In genomic region chrY:7280385-7280740, GRCh38 we compare ENCODE assay signal across 8 cellular contexts.
A peak's percentile ranks its signal among the peaks of the same experiment; 100 is the strongest.
DNase-seq lines count a peak whose midpoint lies in the region; ATAC-seq, FAIRE-seq and TF ChIP-seq lines count a peak whose summit lies in the region.
"Not testable (repeated sequence)": the region's sequence is repeated elsewhere in the genome, so short reads cannot be mapped to it uniquely, and the experiment has no call there.

No MANE protein-coding gene starts in this region.

- peak; percentile 92 for FAIRE-seq in H1 (lab: Jason Lieb, UNC)

- peak overlapping the region in 1 of 4 donors; percentile 86 for H3K4me3 Mint-ChIP-seq in CD4-positive, CD25-positive, alpha-beta regulatory T cell
- H3K4me3 Mint-ChIP-seq in T-cell = peak overlapping the region in 1 of 3 donors; percentile 74
- H3K4me3 Mint-ChIP-seq in activated CD8-positive, alpha-beta T cell treated with anti-CD3 and anti-CD28 coated beads for 36 hours = peak overlapping the region; percentile 60
- H3K4me3 Mint-ChIP-seq in activated naive CD4-positive, alpha-beta T cell treated with anti-CD3 and anti-CD28 coated beads, Interleukin-2, amount 10 ng/mL, durations not matched to agents 7 days and 5 days = peak overlapping the region; percentile 76
- not testable (repeated sequence) for H3K4me3 Mint-ChIP-seq in memory B cell
- peak overlapping the region; percentile 64 to 83 for H3K4me3 Mint-ChIP-seq in stimulated activated naive CD8-positive, alpha-beta T cell treated with anti-CD3 and anti-CD28 coated beads, Interleukin-15, amount 100 ng/mL, for 72 hours

- not testable (repeated sequence) for H3K4ac ChIP-seq in H1 (replicated peaks; ENCODE audit: insufficient read length, low read depth, low read length)

- not testable (repeated sequence) for H3K4me3 ChIP-seq in CD4-positive, CD25-positive, alpha-beta regulatory T cell (ENCODE audit: low read depth, low read length); H1 (ENCODE audit: extremely low read depth in 1 of 4, insufficient read depth in 2 of 4, low read depth in 3 of 4, low read length in 4 of 4)

- intact Hi-C loops in activated CD8-positive, alpha-beta T cell treated with anti-CD3 and anti-CD28 coated beads for 36 hours (cut with micrococcal nuclease) = not testable (repeated sequence)

- CTCF ChIA-PET in T-cell (lab: Charles Lee); activated CD8-positive, alpha-beta T cell treated with anti-CD3 and anti-CD28 coated beads for 36 hours (lab: Charles Lee); activated naive CD4-positive, alpha-beta T cell treated with anti-CD3 and anti-CD28 coated beads, Interleukin-2, amount 10 ng/mL, durations not matched to agents 7 days and 5 days (lab: Charles Lee); H1 (lab: Charles Lee; ENCODE audit: partially characterized antibody): not testable (repeated sequence)

- H3K4me1 Mint-ChIP-seq in CD4-positive, CD25-positive, alpha-beta regulatory T cell = peaks cover 0 to 32% (median 12%) of the 10 kb centered on the region in 4 donors
- H3K4me1 Mint-ChIP-seq in T-cell (peaks cover 0 to 82% (median 0%) of the 10 kb centered on the region in 3 donors), memory B cell (peaks cover 19% of the 10 kb centered on the region)
- H3K4me1 Mint-ChIP-seq in activated CD8-positive, alpha-beta T cell treated with anti-CD3 and anti-CD28 coated beads for 36 hours (ENCODE audit: low read depth) = peaks cover 59% of the 10 kb centered on the region
- H3K4me1 Mint-ChIP-seq in activated naive CD4-positive, alpha-beta T cell treated with anti-CD3 and anti-CD28 coated beads, Interleukin-2, amount 10 ng/mL, durations not matched to agents 7 days and 5 days = peaks cover 70% of the 10 kb centered on the region
- H3K4me1 Mint-ChIP-seq in stimulated activated naive CD8-positive, alpha-beta T cell treated with anti-CD3 and anti-CD28 coated beads, Interleukin-15, amount 100 ng/mL, for 72 hours = peaks cover 63% of the 10 kb centered on the region

- not testable (repeated sequence) for H3K18ac ChIP-seq in H1 (ENCODE audit: extremely low read depth, low read length)

- DNase-seq in CD4-positive, CD25-positive, alpha-beta regulatory T cell; activated naive CD4-positive, alpha-beta T cell treated with anti-CD3 and anti-CD28 coated beads, Interleukin-2, amount 10 ng/mL, durations not matched to agents 7 days and 5 days; H1 (ENCODE audit: low read depth in 1 of 2, low spot score in 2 of 2); memory B cell (ENCODE audit: low spot score in 2 of 2): not testable (repeated sequence)
- peak in 4 of 34 experiments; percentile 12 to 42 (median 20) for DNase-seq in T-cell
- DNase-seq in activated CD8-positive, alpha-beta T cell treated with anti-CD3 and anti-CD28 coated beads for 36 hours = peak; percentile 21
- peak in 1 of 2 donors; percentile 19 for DNase-seq in stimulated activated naive CD8-positive, alpha-beta T cell treated with anti-CD3 and anti-CD28 coated beads, Interleukin-15, amount 100 ng/mL, for 72 hours

- not testable (repeated sequence) for H3K4me2 ChIP-seq in H1 (ENCODE audit: insufficient read depth in 1 of 2, low read depth in 2 of 2, low read length in 2 of 2)

- H3K79me1 ChIP-seq in H1 (ENCODE audit: low read depth, low read length) = not testable (repeated sequence)

- not testable (repeated sequence) for H2BK20ac ChIP-seq in H1 (ENCODE audit: low read length)

- not testable (repeated sequence) for TF ChIP-seq EP300 in H1 (IDR thresholded peaks at IDR 0.05; ENCODE audit: borderline replicate concordance in 1 of 2, low read depth in 2 of 2, low read length in 2 of 2)

- TF ChIP-seq CTCF in activated CD8-positive, alpha-beta T cell treated with anti-CD3 and anti-CD28 coated beads for 36 hours (IDR thresholded peaks at IDR 0.05); H1 (IDR thresholded peaks at IDR 0.05; ENCODE audit: control extremely low read depth in 1 of 3, insufficient read depth in 1 of 3, low read depth in 1 of 3, low read length in 3 of 3): not testable (repeated sequence)

- not testable (repeated sequence) for H3K27ac Mint-ChIP-seq in CD4-positive, CD25-positive, alpha-beta regulatory T cell; memory B cell
- H3K27ac Mint-ChIP-seq in T-cell = peak overlapping the region in 1 of 2 donors; percentile 94
- H3K27ac Mint-ChIP-seq in activated CD8-positive, alpha-beta T cell treated with anti-CD3 and anti-CD28 coated beads for 36 hours = peak overlapping the region; percentile 84
- H3K27ac Mint-ChIP-seq in activated naive CD4-positive, alpha-beta T cell treated with anti-CD3 and anti-CD28 coated beads, Interleukin-2, amount 10 ng/mL, durations not matched to agents 7 days and 5 days = peak overlapping the region; percentile 90
- peak overlapping the region in 1 of 2 donors; percentile 96 for H3K27ac Mint-ChIP-seq in stimulated activated naive CD8-positive, alpha-beta T cell treated with anti-CD3 and anti-CD28 coated beads, Interleukin-15, amount 100 ng/mL, for 72 hours

- H3K14ac ChIP-seq in H1 (ENCODE audit: insufficient read length) = not testable (repeated sequence)

- TF ChIP-seq RAD21 in H1 (IDR thresholded peaks at IDR 0.05 in 1 of 2, conservative IDR thresholded peaks at IDR 0.05 in 1 of 2; ENCODE audit: low read depth in 2 of 2, low read length in 2 of 2) = not testable (repeated sequence)

- H2AK5ac ChIP-seq in H1 (ENCODE audit: low read depth, low read length) = not testable (repeated sequence)

- peaks cover 16% of the 10 kb centered on the region for H3K4me1 ChIP-seq in CD4-positive, CD25-positive, alpha-beta regulatory T cell (ENCODE audit: control insufficient read depth, insufficient read depth, low read length, poor library complexity, severe bottlenecking)
- not testable (repeated sequence) for H3K4me1 ChIP-seq in H1 (replicated peaks in 1 of 4; ENCODE audit: control insufficient read depth in 3 of 4, insufficient read depth in 4 of 4, low read length in 3 of 4)

- not testable (repeated sequence) for H4K5ac ChIP-seq in H1 (ENCODE audit: insufficient read length, low read depth, low read length)

- not testable (repeated sequence) for H2BK12ac ChIP-seq in H1 (ENCODE audit: low read depth, low read length)

- not testable (repeated sequence) for H2BK15ac ChIP-seq in H1 (ENCODE audit: low read length)

- H2BK120ac ChIP-seq in H1 (replicated peaks; ENCODE audit: low read depth, low read length) = not testable (repeated sequence)

- not testable (repeated sequence) for H3K27me3 Mint-ChIP-seq in CD4-positive, CD25-positive, alpha-beta regulatory T cell; T-cell; activated CD8-positive, alpha-beta T cell treated with anti-CD3 and anti-CD28 coated beads for 36 hours; activated naive CD4-positive, alpha-beta T cell treated with anti-CD3 and anti-CD28 coated beads, Interleukin-2, amount 10 ng/mL, durations not matched to agents 7 days and 5 days; memory B cell; stimulated activated naive CD8-positive, alpha-beta T cell treated with anti-CD3 and anti-CD28 coated beads, Interleukin-15, amount 100 ng/mL, for 72 hours

- H3K23me2 ChIP-seq in H1 (ENCODE audit: low read depth, low read length) = not testable (repeated sequence)

- not testable (repeated sequence) for H3K9ac ChIP-seq in H1 (replicated peaks in 1 of 4; ENCODE audit: extremely low read depth in 1 of 4, low read depth in 3 of 4, low read length in 3 of 4)

- H3K27ac ChIP-seq in CD4-positive, CD25-positive, alpha-beta regulatory T cell (ENCODE audit: insufficient read depth, low read length, poor library complexity, severe bottlenecking); H1 (ENCODE audit: low read depth, low read length): not testable (repeated sequence)

- POLR2A ChIA-PET in T-cell (lab: Charles Lee) = interaction anchor here in 1 of 2 donors (0.6 kb wide), 1 partner anchor 9 kb away, joined by 3 read pairs; no protein-coding TSS in a partner anchor
- POLR2A ChIA-PET in activated CD8-positive, alpha-beta T cell treated with anti-CD3 and anti-CD28 coated beads for 36 hours (lab: Charles Lee); H1 (lab: Charles Lee; ENCODE audit: partially characterized antibody): not testable (repeated sequence)

- not testable (repeated sequence) for H4K20me1 ChIP-seq in H1 (replicated peaks in 1 of 2; ENCODE audit: control insufficient read depth in 1 of 2, insufficient read depth in 2 of 2, low read length in 2 of 2)

- peak; percentile 43 to 49 for ATAC-seq in CD4-positive, CD25-positive, alpha-beta regulatory T cell (ENCODE audit: low read depth in 2 of 2)
- peak; percentile 46 for ATAC-seq in HG03280 (IDR thresholded peaks at IDR 0.05; ENCODE audit: unreplicated experiment)
- ATAC-seq in T-cell (replicated peaks in 1 of 4) = peak; percentile 40 to 63 (median 56)
- peak; percentile 72 for ATAC-seq in activated CD8-positive, alpha-beta T cell treated with anti-CD3 and anti-CD28 coated beads for 36 hours
- peak; percentile 58 for ATAC-seq in memory B cell (ENCODE audit: low read depth)
- ATAC-seq in stimulated activated naive CD8-positive, alpha-beta T cell treated with anti-CD3 and anti-CD28 coated beads, Interleukin-15, amount 100 ng/mL, for 72 hours = peak; percentile 84

- not testable (repeated sequence) for H4K91ac ChIP-seq in H1 (replicated peaks; ENCODE audit: insufficient read length, low read length)

- not testable (repeated sequence) for H2BK5ac ChIP-seq in H1 (ENCODE audit: low read depth, low read length)

- H3K79me2 ChIP-seq in H1 (ENCODE audit: control insufficient read depth in 1 of 2, insufficient read depth in 2 of 2, low read length in 2 of 2) = peaks cover 14 to 93% of the 10 kb centered on the region in 2 experiments

- H3K9me3 ChIP-seq in CD4-positive, CD25-positive, alpha-beta regulatory T cell (ENCODE audit: control insufficient read depth in 2 of 2, low read length in 2 of 2); H1 (ENCODE audit: insufficient read depth in 2 of 2, low read depth in 1 of 2, low read length in 1 of 2): not testable (repeated sequence)

- not testable (repeated sequence) for H3K27me3 ChIP-seq in CD4-positive, CD25-positive, alpha-beta regulatory T cell (ENCODE audit: control insufficient read depth, insufficient read depth, low read length); H1 (replicated peaks in 1 of 4; ENCODE audit: control insufficient read depth in 3 of 4, extremely low read depth in 1 of 4, insufficient read depth in 3 of 4, low read length in 3 of 4)

- TF ChIP-seq POLR2A in H1 (IDR thresholded peaks at IDR 0.05; ENCODE audit: control extremely low read depth in 1 of 2, low read depth in 2 of 2, low read length in 2 of 2) = not testable (repeated sequence)

- not testable (repeated sequence) for H3K36me3 ChIP-seq in CD4-positive, CD25-positive, alpha-beta regulatory T cell (ENCODE audit: control insufficient read depth, insufficient read depth, low read length); H1 (ENCODE audit: control insufficient read depth in 2 of 4, insufficient read depth in 4 of 4, low read length in 3 of 4)

- not testable (repeated sequence) for H3K23ac ChIP-seq in H1 (ENCODE audit: insufficient read length)

- H4K8ac ChIP-seq in H1 (ENCODE audit: extremely low read depth, insufficient read depth, low read length) = not testable (repeated sequence)

- not testable (repeated sequence) for H3K36me3 Mint-ChIP-seq in CD4-positive, CD25-positive, alpha-beta regulatory T cell; memory B cell
- peaks cover 21% of the 10 kb centered on the region for H3K36me3 Mint-ChIP-seq in T-cell
- peaks cover 42% of the 10 kb centered on the region for H3K36me3 Mint-ChIP-seq in activated CD8-positive, alpha-beta T cell treated with anti-CD3 and anti-CD28 coated beads for 36 hours (ENCODE audit: low read depth)
- H3K36me3 Mint-ChIP-seq in activated naive CD4-positive, alpha-beta T cell treated with anti-CD3 and anti-CD28 coated beads, Interleukin-2, amount 10 ng/mL, durations not matched to agents 7 days and 5 days = peaks cover 54% of the 10 kb centered on the region

- not testable (repeated sequence) for H3K56ac ChIP-seq in H1 (replicated peaks; ENCODE audit: insufficient read length, low read depth, low read length)

- WGBS in H1 (ENCODE audit: extremely low coverage in 1 of 2, insufficient coverage in 1 of 2, insufficient read length in 1 of 2, insufficient replicate concordance in 2 of 2, low coverage in 1 of 2, low lambda C conversion rate in 2 of 2, missing lambda C conversion rate in 1 of 2), 2 experiments = 77% methylated on average over 4 of the region's 6 CpGs; no CpG with 5 or more reads in 1 of the 2 experiments

- H3K9me3 Mint-ChIP-seq in CD4-positive, CD25-positive, alpha-beta regulatory T cell; T-cell; activated CD8-positive, alpha-beta T cell treated with anti-CD3 and anti-CD28 coated beads for 36 hours; activated naive CD4-positive, alpha-beta T cell treated with anti-CD3 and anti-CD28 coated beads, Interleukin-2, amount 10 ng/mL, durations not matched to agents 7 days and 5 days; memory B cell; stimulated activated naive CD8-positive, alpha-beta T cell treated with anti-CD3 and anti-CD28 coated beads, Interleukin-15, amount 100 ng/mL, for 72 hours: not testable (repeated sequence)

- H2AFZ ChIP-seq in H1 (ENCODE audit: low read length) = not testable (repeated sequence)
